Comparison of ENCODE assay signal across 10 cellular contexts in genomic region chr14:50225067-50225973, GRCh38. TPM values are rescaled to one million over a fixed set of nuclear protein-coding genes. Genes with fewer than 3 reads are reported as not detected.
DNase-seq lines count a peak whose midpoint lies in the region; ATAC-seq and TF ChIP-seq lines count a peak whose summit lies in the region.
"Had no signal": no experiment of that assay in that cellular context is flagged by ENCODE, and none has a peak within 500 bp of the region (broad histone marks: within the 10 kb centered on the region; RNA-seq: fewer than 3 reads in every experiment).

No MANE protein-coding gene starts in this region.

- no peak for ATAC-seq in CD4-positive, alpha-beta T cell (ENCODE audit: poor library complexity)
- ATAC-seq: GM12878 had no signal

- POLR2A ChIA-PET in CD4-positive, alpha-beta T cell (lab: Charles Lee), result interaction anchor here (0.7 kb wide), 2 partner anchors 240 to 458 kb away, joined by 3 read pairs; partner anchors contain the start of gene KLHDC2
- POLR2A ChIA-PET in PC-9 (lab: Charles Lee; ENCODE audit: unreplicated experiment), result no interaction called here

- peaks cover 76% of the 10 kb centered on the region for H3K4me1 Mint-ChIP-seq in CD4-positive, alpha-beta T cell (ENCODE audit: low read depth)
- H3K4me1 Mint-ChIP-seq in osteocyte (ENCODE audit: unreplicated experiment), result peaks cover 58% of the 10 kb centered on the region

- TF ChIP-seq CTCF in CD4-positive, alpha-beta T cell (IDR thresholded peaks at IDR 0.05), result no peak
- TF ChIP-seq CTCF in PC-9 (conservative IDR thresholded peaks at IDR 0.05) (no peak), fibroblast of pulmonary artery (IDR thresholded peaks at IDR 0.05; ENCODE audit: low read length, missing control alignments) (no peak), osteocyte (IDR thresholded peaks at IDR 0.05) (no peak)

- H4K20me1 ChIP-seq in PC-9 (ENCODE audit: insufficient read depth), result no peaks in the 10 kb centered on the region; the same call in 1 of the 2 replicates

- CTCF ChIA-PET in CD4-positive, alpha-beta T cell (lab: Charles Lee), result interaction anchor here (0.6 to 1.1 kb wide), 4 partner anchors 111 to 1831 kb away, joined by 3 to 5 read pairs (median 4); partner anchors contain the start of gene NEMF
- CTCF ChIA-PET in PC-9 (lab: Charles Lee), result interaction anchor here (0.6 kb wide), 1 partner anchor 66 kb away, joined by 11 read pairs; no protein-coding TSS in a partner anchor

- H3K4me3 ChIP-seq in PC-9 (no peak overlapping the region), fibroblast of pulmonary artery (replicated peaks; ENCODE audit: low read depth, low read length) (no peak overlapping the region)
- H3K4me3 ChIP-seq: GM12878 had no signal

- H3K4me1 ChIP-seq in PC-9 (replicated peaks; ENCODE audit: insufficient read depth), result peaks cover 28% of the 10 kb centered on the region

- H3K9me2 ChIP-seq in PC-9 (ENCODE audit: insufficient read depth), result no peaks in the 10 kb centered on the region

- no peaks in the 10 kb centered on the region for H3K27me3 ChIP-seq in CD4-positive, alpha-beta T cell (ENCODE audit: control insufficient read depth, insufficient read depth, low read length)
- H3K27me3 ChIP-seq in PC-9 (ENCODE audit: insufficient read depth, low read depth), result no peaks in the 10 kb centered on the region

- no TSS peak for BruUV-seq in PC-9 (replicated peaks; lab: Mats Ljungman, UMichigan)

- H3K9me3 ChIP-seq in CD4-positive, alpha-beta T cell (ENCODE audit: control insufficient read depth, low read length), result no peaks in the 10 kb centered on the region
- H3K9me3 ChIP-seq in PC-9 (ENCODE audit: insufficient read depth, low read depth), result no peaks in the 10 kb centered on the region

- H3K27ac Mint-ChIP-seq in CD4-positive, alpha-beta T cell, result peak overlapping the region; percentile 72
- peak overlapping the region; percentile 73 for H3K27ac Mint-ChIP-seq in osteocyte (ENCODE audit: unreplicated experiment)

- 0 out of 2 replicates have a peak, but pooled peaks cover 5% of the 10 kb centered on the region for H3F3A ChIP-seq in PC-9 (ENCODE audit: insufficient read depth, low read depth)

- H3K4me3 Mint-ChIP-seq in CD4-positive, alpha-beta T cell, result no peak overlapping the region
- H3K4me3 Mint-ChIP-seq in osteocyte (ENCODE audit: unreplicated experiment), result peak overlapping the region; percentile 45

- H2AFZ ChIP-seq in PC-9, result no peak overlapping the region

- H3K4me2 ChIP-seq in PC-9, result peak overlapping the region; percentile 40

- intact Hi-C loops in CD4-positive, alpha-beta T cell (cut with DNase I, micrococcal nuclease), result no loop called here
- intact Hi-C loops in PC-9 (cut with micrococcal nuclease; ENCODE audit: unreplicated experiment), result no loop called here
- intact Hi-C loops in posterior cingulate gyrus (cut with DNase I), result no loop called here

- no peaks in the 10 kb centered on the region for H3K9me3 Mint-ChIP-seq in CD4-positive, alpha-beta T cell
- H3K9me3 Mint-ChIP-seq in osteocyte (ENCODE audit: unreplicated experiment), result no peaks in the 10 kb centered on the region

- no peaks in the 10 kb centered on the region for H3K27me3 Mint-ChIP-seq in CD4-positive, alpha-beta T cell
- H3K27me3 Mint-ChIP-seq in osteocyte (ENCODE audit: unreplicated experiment), result no peaks in the 10 kb centered on the region

- peaks cover 12% of the 10 kb centered on the region for H3K36me3 Mint-ChIP-seq in CD4-positive, alpha-beta T cell (ENCODE audit: low read depth)
- peaks cover 10% of the 10 kb centered on the region for H3K36me3 Mint-ChIP-seq in osteocyte (ENCODE audit: unreplicated experiment)

- no peak for DNase-seq in CD4-positive, alpha-beta T cell
- peak in 1 of 2 experiments; percentile 45 for DNase-seq in PC-9
- peak; percentile 82 for DNase-seq in fibroblast of pulmonary artery (ENCODE audit: low read depth)
- DNase-seq in osteocyte (ENCODE audit: extremely low spot score, unreplicated experiment), result no peak
- DNase-seq in islet precursor cell, result no peak
- DNase-seq in posterior cingulate gyrus, result no peak
- no peak for DNase-seq in RPMI8226
- no peak for DNase-seq in GM19238 (ENCODE audit: insufficient read length, low spot score)
- DNase-seq: left colon had no signal

- H3K36me3 ChIP-seq in PC-9 (ENCODE audit: low read depth), result no peaks in the 10 kb centered on the region

- H3K27ac ChIP-seq in CD4-positive, alpha-beta T cell (ENCODE audit: low read depth, low read length), result no peak overlapping the region
- H3K27ac ChIP-seq in PC-9, result no peak overlapping the region; the same call in 1 of the 2 replicates

- H3K79me2 ChIP-seq in PC-9 (ENCODE audit: low read depth), result peaks cover 39% of the 10 kb centered on the region

RNA-seq across cellular contexts. Expression of gene SOS2, which starts 6.1 kb away (rescaled TPM):
- total RNA-seq in CD4-positive, alpha-beta T cell, result 10 to 100 TPM; 53.8 to 56.7 TPM
- total RNA-seq in PC-9 (2021) (13.8 and 14.9 TPM in 2 replicates), osteocyte (29.3 and 32.4 TPM in 2 replicates)
